In genomic region chr2:102599486-102599885, GRCh38 we compare ENCODE assay signal across 26 cellular contexts. TPM values are rescaled to one million over a fixed set of nuclear protein-coding genes. Genes with fewer than 3 reads are reported as not detected.
"Had no signal": no experiment of that assay in that cellular context is flagged by ENCODE, and none has a peak within 500 bp of the region (broad histone marks: within the 10 kb centered on the region; RNA-seq: fewer than 3 reads in every experiment).

No MANE protein-coding gene starts in this region.

- H3K4me3 ChIP-seq: cardiac muscle cell, left lung, ovary, smooth muscle cell, testis, upper lobe of right lung had no signal

- DNase-seq: activated CD4-positive, alpha-beta T cell treated with anti-CD3 and anti-CD28 coated beads for 48 hours; activated CD4-positive, CD25-positive, alpha-beta regulatory T cell; activated CD8-positive, alpha-beta T cell treated with anti-CD3 and anti-CD28 coated beads for 36 hours; activated naive CD4-positive, alpha-beta T cell; activated naive CD8-positive, alpha-beta T cell treated with anti-CD3 and anti-CD28 coated beads, Interleukin-2, amount 10 ng/mL, durations not matched to agents 7 days and 5 days; activated T-cell treated with anti-CD3 and anti-CD28 coated beads, Interleukin-2, amount 50 U/mL, for 1 hour; amygdala; effector memory CD8-positive, alpha-beta T cell; foreskin fibroblast; glutamatergic neuron; hippocampal formation; kidney; left lung; mammary epithelial cell; naive thymus-derived CD4-positive, alpha-beta T cell; ovary; stimulated activated CD4-positive, alpha-beta T cell treated with anti-CD3 and anti-CD28 coated beads, Interleukin-4, amount 100 ng/mL, for 1 hour; testis; upper lobe of right lung had no signal

- H3K4me1 Mint-ChIP-seq: activated naive CD8-positive, alpha-beta T cell treated with anti-CD3 and anti-CD28 coated beads, Interleukin-2, amount 10 ng/mL, durations not matched to agents 7 days and 5 days; activated T-helper 17 cell treated with anti-CD3 and anti-CD28 coated beads, Interleukin-2, amount 50 U/mL, for 72 hours; naive thymus-derived CD4-positive, alpha-beta T cell had no signal

- H3K36me3 Mint-ChIP-seq: activated naive CD8-positive, alpha-beta T cell treated with anti-CD3 and anti-CD28 coated beads, Interleukin-2, amount 10 ng/mL, durations not matched to agents 7 days and 5 days; naive thymus-derived CD4-positive, alpha-beta T cell had no signal

- H3K9me3 Mint-ChIP-seq: activated CD8-positive, alpha-beta T cell treated with anti-CD3 and anti-CD28 coated beads for 36 hours; activated T-helper 17 cell treated with anti-CD3 and anti-CD28 coated beads, Interleukin-2, amount 50 U/mL, for 72 hours had no signal

- H3K4me2 ChIP-seq: smooth muscle cell had no signal

- H3K27ac Mint-ChIP-seq: activated CD8-positive, alpha-beta T cell treated with anti-CD3 and anti-CD28 coated beads for 36 hours; activated naive CD8-positive, alpha-beta T cell treated with anti-CD3 and anti-CD28 coated beads, Interleukin-2, amount 10 ng/mL, durations not matched to agents 7 days and 5 days; activated T-helper 17 cell treated with anti-CD3 and anti-CD28 coated beads, Interleukin-2, amount 50 U/mL, for 72 hours; effector memory CD8-positive, alpha-beta T cell; naive thymus-derived CD4-positive, alpha-beta T cell had no signal

- H3K9me3 ChIP-seq: left lung, ovary, testis, upper lobe of right lung had no signal

- H3K27me3 ChIP-seq: cardiac muscle cell, left lung, ovary, testis, upper lobe of right lung had no signal

- H3K4me3 Mint-ChIP-seq: activated CD8-positive, alpha-beta T cell treated with anti-CD3 and anti-CD28 coated beads for 36 hours; activated naive CD8-positive, alpha-beta T cell treated with anti-CD3 and anti-CD28 coated beads, Interleukin-2, amount 10 ng/mL, durations not matched to agents 7 days and 5 days; activated T-helper 17 cell treated with anti-CD3 and anti-CD28 coated beads, Interleukin-2, amount 50 U/mL, for 72 hours; effector memory CD8-positive, alpha-beta T cell; naive thymus-derived CD4-positive, alpha-beta T cell had no signal

- H3K36me3 ChIP-seq: cardiac muscle cell, left lung, ovary, upper lobe of right lung had no signal

- H3K4me1 ChIP-seq: testis, upper lobe of right lung had no signal

- ATAC-seq: activated CD8-positive, alpha-beta T cell treated with anti-CD3 and anti-CD28 coated beads for 36 hours; activated T-helper 17 cell treated with anti-CD3 and anti-CD28 coated beads, Interleukin-2, amount 50 U/mL, for 72 hours; effector memory CD8-positive, alpha-beta T cell; left lung; naive thymus-derived CD4-positive, alpha-beta T cell; sciatic nerve; upper lobe of right lung had no signal

- H3K27ac ChIP-seq: cardiac muscle cell, left lung, ovary, testis, upper lobe of right lung had no signal

RNA-seq across cellular contexts. Expression of gene SLC9A2, which starts 19.9 kb away (rescaled TPM):
- total RNA-seq: activated naive CD8-positive, alpha-beta T cell treated with anti-CD3 and anti-CD28 coated beads, Interleukin-2, amount 10 ng/mL, durations not matched to agents 7 days and 5 days; activated T-helper 17 cell treated with anti-CD3 and anti-CD28 coated beads, Interleukin-2, amount 50 U/mL, for 72 hours; dermis microvascular lymphatic vessel endothelial cell; mononuclear cell; naive thymus-derived CD4-positive, alpha-beta T cell; sciatic nerve; smooth muscle cell; T-helper 2 cell treated with Interferon-gamma antibody and Interleukin-4, amounts not matched to agents 100 ng/mL and 5 ng/mL, for 36 hours had no signal
- polyA plus RNA-seq: cardiac muscle cell, ovary, smooth muscle cell had no signal
